Comparison of ENCODE assay signal across 14 cellular contexts in genomic region chr9:111870774-111871542, GRCh38. TPM values are rescaled to one million over a fixed set of nuclear protein-coding genes. Genes with fewer than 3 reads are reported as not detected.
DNase-seq lines count a peak whose midpoint lies in the region; ATAC-seq and TF ChIP-seq lines count a peak whose summit lies in the region.
"Had no signal": no experiment of that assay in that cellular context is flagged by ENCODE, and none has a peak within 500 bp of the region (broad histone marks: within the 10 kb centered on the region; RNA-seq: fewer than 3 reads in every experiment).

No MANE protein-coding gene starts in this region.

- no peak overlapping the region for H2BK120ac ChIP-seq in mesenchymal stem cell (ENCODE audit: low read depth, low read length)

- H3K27ac ChIP-seq in KMS-11 (no peak overlapping the region), mesenchymal stem cell (ENCODE audit: low read length, poor library complexity, severe bottlenecking) (no peak overlapping the region)
- H3K27ac ChIP-seq: body of pancreas, foreskin keratinocyte had no signal

- H3K79me1 ChIP-seq in mesenchymal stem cell (replicated peaks; ENCODE audit: low read length, poor library complexity, severe bottlenecking), result no peaks in the 10 kb centered on the region

- H3K4me1 Mint-ChIP-seq in nephron progenitor cell, result peaks cover 14% of the 10 kb centered on the region

- no peak overlapping the region for H2BK12ac ChIP-seq in mesenchymal stem cell (ENCODE audit: low read length in 2 of 2)

- H3K4me3 Mint-ChIP-seq in nephron progenitor cell, result no peak overlapping the region
- H3K4me3 Mint-ChIP-seq: CD4-positive, alpha-beta T cell had no signal

- WGBS in mesenchymal stem cell, result 97% methylated on average over 2 of the region's 3 CpGs

- H3K27ac Mint-ChIP-seq in nephron progenitor cell, result no peak overlapping the region
- H3K27ac Mint-ChIP-seq: CD4-positive, alpha-beta T cell had no signal

- TF ChIP-seq CTCF in GM13976 (IDR thresholded peaks at IDR 0.05; ENCODE audit: borderline replicate concordance, control extremely low read depth, extremely low read depth, insufficient read depth, missing control alignments) (no peak), KMS-11 (conservative IDR thresholded peaks at IDR 0.05; ENCODE audit: low read depth, low read length) (no peak), nephron progenitor cell (IDR thresholded peaks at IDR 0.05) (no peak)

- no peak overlapping the region for H2AFZ ChIP-seq in KMS-11 (ENCODE audit: low read depth)
- H2AFZ ChIP-seq in mesenchymal stem cell (ENCODE audit: low read depth, low read length), result no peak overlapping the region

- in situ Hi-C loops in GM13976 (cut with MboI; ENCODE audit: low sequenced_read_pairs, unreplicated experiment), result no loop called here

- H3K23ac ChIP-seq in mesenchymal stem cell (ENCODE audit: low read length in 2 of 2), result no peak overlapping the region

- H2AK5ac ChIP-seq in mesenchymal stem cell (ENCODE audit: low read length, severe bottlenecking), result no peak overlapping the region

- H3K36me3 Mint-ChIP-seq in nephron progenitor cell (ENCODE audit: low read depth), result no peaks in the 10 kb centered on the region

- no peak overlapping the region for H3K14ac ChIP-seq in mesenchymal stem cell (ENCODE audit: low read length in 2 of 2)

- no peak overlapping the region for H2BK15ac ChIP-seq in mesenchymal stem cell (ENCODE audit: low read depth, poor library complexity, severe bottlenecking)

- peak overlapping the region; percentile 36 for H4K8ac ChIP-seq in mesenchymal stem cell (ENCODE audit: low read length)

- H3K4ac ChIP-seq in mesenchymal stem cell (ENCODE audit: low read depth in 1 of 2, low read length in 2 of 2), result no peak overlapping the region

- H3K27me3 ChIP-seq in KMS-11 (ENCODE audit: insufficient read depth, low read depth), result no peaks in the 10 kb centered on the region
- no peaks in the 10 kb centered on the region for H3K27me3 ChIP-seq in mesenchymal stem cell (ENCODE audit: control insufficient read depth in 1 of 2, insufficient read depth in 1 of 2, low read length in 2 of 2)
- H3K27me3 ChIP-seq: body of pancreas, foreskin keratinocyte had no signal

- no peak overlapping the region for H4K91ac ChIP-seq in mesenchymal stem cell (ENCODE audit: low read length)

- H3K27me3 Mint-ChIP-seq in nephron progenitor cell (ENCODE audit: low read depth, poor library complexity), result no peaks in the 10 kb centered on the region
- H3K27me3 Mint-ChIP-seq: CD4-positive, alpha-beta T cell had no signal

- H3K79me2 ChIP-seq in KMS-11 (ENCODE audit: insufficient read depth, low read depth), result no peaks in the 10 kb centered on the region

- peaks cover 11% of the 10 kb centered on the region for H3K9me3 Mint-ChIP-seq in nephron progenitor cell

- H3K4me3 ChIP-seq in KMS-11 (IDR thresholded peaks at IDR 0.05; ENCODE audit: insufficient read depth, low read depth, low read length) (no peak overlapping the region), mesenchymal stem cell (ENCODE audit: insufficient read depth in 1 of 2, low read depth in 1 of 2, low read length in 2 of 2) (no peak overlapping the region)
- H3K4me3 ChIP-seq: body of pancreas had no signal

- no peak overlapping the region for H2BK5ac ChIP-seq in mesenchymal stem cell (ENCODE audit: low read depth, low read length, poor library complexity, severe bottlenecking)

- peak overlapping the region in 1 of 2 experiments; percentile 19 for H3K18ac ChIP-seq in mesenchymal stem cell (ENCODE audit: low read depth in 1 of 2, low read length in 2 of 2)

- H3K36me3 ChIP-seq in KMS-11 (ENCODE audit: insufficient read depth) (no peaks in the 10 kb centered on the region), mesenchymal stem cell (ENCODE audit: control insufficient read depth in 1 of 2, insufficient read depth in 2 of 2, low read depth in 1 of 2, low read length in 2 of 2) (no peaks in the 10 kb centered on the region)

- no peaks in the 10 kb centered on the region for H4K20me1 ChIP-seq in KMS-11 (ENCODE audit: insufficient read depth)

- peak overlapping the region; percentile 25; the same call in 1 of the 2 replicates for H3K4me2 ChIP-seq in KMS-11
- no peak overlapping the region for H3K4me2 ChIP-seq in mesenchymal stem cell (ENCODE audit: low read length, poor library complexity, severe bottlenecking)

- DNase-seq in GM13976 (ENCODE audit: low spot score) (peak; percentile 30), mesenchymal stem cell (no peak), nephron progenitor cell (no peak), NOMO-1 treated with dmso at 0.1 percent for 144 hours (lab: John Stamatoyannopoulos, UW; ENCODE audit: unreplicated experiment) (no peak), amygdala (lab: John Stamatoyannopoulos, UW) (no peak), NCI-H1694 treated with DMSO at 0.1 percent for 48 hours (lab: John Stamatoyannopoulos, UW) (no peak)
- DNase-seq: body of pancreas; CD4-positive, alpha-beta T cell; effector CD8-positive, alpha-beta T cell; foreskin keratinocyte; NCI-H1092 treated with DMSO at 0.1 percent for 48 hours had no signal

- H3K9ac ChIP-seq in KMS-11 (no peak overlapping the region), mesenchymal stem cell (ENCODE audit: low read length) (no peak overlapping the region)

- ATAC-seq in GM19023 (IDR thresholded peaks at IDR 0.05; ENCODE audit: unreplicated experiment), result peak; percentile 66
- ATAC-seq: body of pancreas, foreskin keratinocyte, Panc1 had no signal

- H3K4me1 ChIP-seq in KMS-11 (ENCODE audit: low read depth, poor library complexity, severe bottlenecking) (peaks cover 20% of the 10 kb centered on the region), mesenchymal stem cell (ENCODE audit: control insufficient read depth, insufficient read depth, low read depth, low read length) (no peaks in the 10 kb centered on the region)
- H3K4me1 ChIP-seq: body of pancreas had no signal

- no peaks in the 10 kb centered on the region for H3K9me3 ChIP-seq in mesenchymal stem cell (ENCODE audit: control insufficient read depth, low read length)
- H3K9me3 ChIP-seq: body of pancreas had no signal

RNA-seq across cellular contexts. Expression of gene UGCG, which starts 25.7 kb away (rescaled TPM):
- polyA plus RNA-seq in mesenchymal stem cell (2013, experiment 1 of 2), result 44.2 TPM
- 45.8 TPM for polyA plus RNA-seq in mesenchymal stem cell (2013, experiment 2 of 2)
